26 cellular contexts compared by ENCODE assay signal in the genomic region with DNA sequence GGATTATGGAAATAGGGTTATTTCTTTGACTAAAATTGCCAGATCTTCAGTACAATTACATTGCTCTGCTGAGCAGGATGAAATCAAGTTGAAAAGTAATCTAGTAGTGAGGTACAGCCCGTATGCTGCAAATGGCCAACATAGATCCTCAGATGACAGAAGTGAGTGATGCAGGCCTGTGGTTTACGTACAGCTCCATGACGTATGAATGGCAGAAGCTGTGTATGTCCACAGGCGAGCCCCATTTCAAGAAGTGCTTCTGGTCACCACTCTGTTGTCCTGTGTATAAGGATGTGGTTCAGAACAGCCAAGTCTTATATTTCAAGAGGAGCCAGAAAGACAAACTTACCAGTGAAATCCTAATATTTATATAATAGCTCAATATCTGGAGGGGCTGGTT. TPM values are rescaled to one million over a fixed set of nuclear protein-coding genes. Genes with fewer than 3 reads are reported as not detected.
A peak's percentile ranks its signal among the peaks of the same experiment; 100 is the strongest.
DNase-seq lines count a peak whose midpoint lies in the region; ATAC-seq, FAIRE-seq and TF ChIP-seq lines count a peak whose summit lies in the region.
"Had no signal": no experiment of that assay in that cellular context is flagged by ENCODE, and none has a peak within 500 bp of the region (broad histone marks: within the 10 kb centered on the region; RNA-seq: fewer than 3 reads in every experiment).

No MANE protein-coding gene starts in this region.

- no peaks in the 10 kb centered on the region for H3K27me3 Mint-ChIP-seq in IgD-negative memory B cell
- H3K27me3 Mint-ChIP-seq in stimulated activated memory B cell treated with anti-CD40 and anti-IgM and Interleukin-4, amounts not matched to agents 10 μg/mL and 1 μg/mL and 100 μg/mL, for 72 hours, result no peaks in the 10 kb centered on the region
- H3K27me3 Mint-ChIP-seq: CD8-positive, alpha-beta memory T cell had no signal

- H3K4me3 Mint-ChIP-seq in IgD-negative memory B cell, result peak overlapping the region in 2 of 4 donors; percentile 2 to 69
- H3K4me3 Mint-ChIP-seq in stimulated activated memory B cell treated with anti-CD40 and anti-IgM and Interleukin-4, amounts not matched to agents 10 μg/mL and 1 μg/mL and 100 μg/mL, for 72 hours, result no peak overlapping the region
- H3K4me3 Mint-ChIP-seq: CD8-positive, alpha-beta memory T cell had no signal

- H3K36me3 ChIP-seq in GM12878 (ENCODE audit: control insufficient read depth in 2 of 2, insufficient read depth in 2 of 2, low read length in 1 of 2), result peaks cover 2 to 8% of the 10 kb centered on the region in 2 experiments; a peak in 3 of 4 replicates
- H3K36me3 ChIP-seq: BLaER1 had no signal

- 67% methylated on average over 4 of the region's 4 CpGs for WGBS in GM12878 (ENCODE audit: insufficient coverage, insufficient replicate concordance, low lambda C conversion rate, missing lambda C conversion rate)

- peaks cover 93% of the 10 kb centered on the region for H3K79me2 ChIP-seq in GM12878 (ENCODE audit: control insufficient read depth, insufficient read depth, low read length)

- POLR2A ChIA-PET in GM12878 (lab: Charles Lee), result interaction anchor here (0.8 to 9.5 kb wide), 15 partner anchors 9 to 174 kb away, joined by 3 to 144 read pairs (median 8); a partner anchor contains a TSS

- no peak overlapping the region for H3K4me3 ChIP-seq in GM12878
- H3K4me3 ChIP-seq: BLaER1, PC-9 had no signal

- TF ChIP-seq RAD21 in GM12878 (IDR thresholded peaks at IDR 0.05; ENCODE audit: insufficient read depth, low read depth, low read length), result no peak

- H3K27ac Mint-ChIP-seq in IgD-negative memory B cell, result peak overlapping the region in 2 of 3 donors; percentile 19 to 80
- peak overlapping the region; percentile 5 for H3K27ac Mint-ChIP-seq in stimulated activated memory B cell treated with anti-CD40 and anti-IgM and Interleukin-4, amounts not matched to agents 10 μg/mL and 1 μg/mL and 100 μg/mL, for 72 hours
- H3K27ac Mint-ChIP-seq: CD8-positive, alpha-beta memory T cell had no signal

- intact Hi-C loops in GM12878 (cut with micrococcal nuclease; ENCODE audit: unreplicated experiment), result no loop called here

- H3K9ac ChIP-seq in GM12878 (ENCODE audit: control insufficient read depth, insufficient read depth, low read length), result no peak overlapping the region
- H3K9ac ChIP-seq: BLaER1, KMS-11, SK-N-SH had no signal

- H2AFZ ChIP-seq in GM12878 (ENCODE audit: control insufficient read depth, low read depth, low read length), result no peak overlapping the region
- H2AFZ ChIP-seq: PC-9 had no signal

- peak overlapping the region; percentile 3; the same call in 1 of the 2 replicates for H3K27ac ChIP-seq in GM12878 (ENCODE audit: control insufficient read depth, insufficient read depth)
- H3K27ac ChIP-seq: BLaER1, HL-60, KMS-11, PC-9 had no signal

- no peak for FAIRE-seq in GM12878 (lab: Jason Lieb, UNC)
- FAIRE-seq: G401.6, H54 had no signal

- SMC1A ChIA-PET in GM12878 (lab: Charles Lee; ENCODE audit: uncharacterized antibody, unreplicated experiment), result interaction anchor here (0.9 to 22.2 kb wide), 15 partner anchors 10 to 255 kb away, joined by 3 to 394 read pairs (median 52); a partner anchor contains a TSS

- H3K9me3 Mint-ChIP-seq in IgD-negative memory B cell, result no peaks in the 10 kb centered on the region
- no peaks in the 10 kb centered on the region for H3K9me3 Mint-ChIP-seq in stimulated activated memory B cell treated with anti-CD40 and anti-IgM and Interleukin-4, amounts not matched to agents 10 μg/mL and 1 μg/mL and 100 μg/mL, for 72 hours
- H3K9me3 Mint-ChIP-seq: CD8-positive, alpha-beta memory T cell had no signal

- TF ChIP-seq EP300 in GM12878 (IDR thresholded peaks at IDR 0.05; ENCODE audit: borderline replicate concordance in 1 of 2, control insufficient read depth in 1 of 2, low read depth in 2 of 2, low read length in 2 of 2), result no peak

- ATAC-seq in GM12878 (peak; percentile 8), HG02970 (IDR thresholded peaks at IDR 0.05; ENCODE audit: low FRiP score, unreplicated experiment) (no peak), GM21423 (IDR thresholded peaks at IDR 0.05; ENCODE audit: unreplicated experiment) (no peak)
- ATAC-seq in stimulated activated memory B cell treated with anti-CD40 and anti-IgM and Interleukin-4, amounts not matched to agents 10 μg/mL and 1 μg/mL and 100 μg/mL, for 72 hours, result no peak

- RAD21 ChIA-PET in GM12878 (lab: Charles Lee; ENCODE audit: unreplicated experiment), result interaction anchor here (0.6 to 7.1 kb wide), 16 partner anchors 9 to 239 kb away, joined by 3 to 138 read pairs (median 16); a partner anchor contains a TSS

- TF ChIP-seq POLR2A in GM12878 (IDR thresholded peaks at IDR 0.05; ENCODE audit: low read depth, low read length), result no peak

- no TSS peak for BruUV-seq in GM12878 (replicated peaks; lab: Mats Ljungman, UMichigan)

- H3K4me1 Mint-ChIP-seq in IgD-negative memory B cell, result peaks cover 40 to 54% (median 51%) of the 10 kb centered on the region in 3 donors
- H3K4me1 Mint-ChIP-seq in stimulated activated memory B cell treated with anti-CD40 and anti-IgM and Interleukin-4, amounts not matched to agents 10 μg/mL and 1 μg/mL and 100 μg/mL, for 72 hours, result peaks cover 55% of the 10 kb centered on the region

- no peaks in the 10 kb centered on the region; the same call in 2 of the 3 replicates for H3K9me3 ChIP-seq in GM12878 (replicated peaks; ENCODE audit: control insufficient read depth, insufficient read depth, low read length)
- H3K9me3 ChIP-seq: BLaER1, SK-N-SH had no signal

- peak overlapping the region; percentile 73 for H3K4me2 ChIP-seq in GM12878 (ENCODE audit: control insufficient read depth, insufficient read depth)
- H3K4me2 ChIP-seq: BLaER1, KMS-11, PC-9, SK-N-SH had no signal

- DNase-seq in CD1c-positive myeloid dendritic cell (ENCODE audit: extremely low spot score), result peak; percentile 81
- no peak for DNase-seq in GM12878 (ENCODE audit: low read depth, low spot score)
- DNase-seq in activated naive CD4-positive, alpha-beta T cell treated with anti-CD3 and anti-CD28 coated beads, Interleukin-2, amount 50 U/mL, for 16 hours, result no peak
- DNase-seq: Calu3; CD8-positive, alpha-beta memory T cell; DMS153; NCI-H1417; NCI-H1694 treated with DMSO at 0.1 percent for 48 hours; NCI-H2081 treated with DMSO at 0.1 percent for 48 hours; NCI-H446; NCI-H526; PC-9; SHP77 treated with DMSO at 0.1 percent for 48 hours; SK-N-SH had no signal

- in situ Hi-C loops in GM12878 (cut with MboI), result no loop called here

- CTCF ChIA-PET in GM12878 (lab: Yijun Ruan, JAX), result interaction anchor here (0.6 to 6.3 kb wide), 21 partner anchors 9 to 518 kb away, joined by 3 to 49 read pairs (median 5); a partner anchor contains a TSS

- no peak for TF ChIP-seq CTCF in GM12878 (IDR thresholded peaks at IDR 0.05 in 2 of 3, conservative IDR thresholded peaks at IDR 0.05 in 1 of 3; ENCODE audit: control insufficient read depth in 2 of 3, extremely low read depth in 1 of 3, insufficient read depth in 1 of 3, low read depth in 3 of 3, low read length in 3 of 3)

- no peaks in the 10 kb centered on the region for H3K27me3 ChIP-seq in GM12878 (replicated peaks in 1 of 2; ENCODE audit: control insufficient read depth in 2 of 2, insufficient read depth in 2 of 2, low read length in 1 of 2)
- H3K27me3 ChIP-seq: BLaER1 had no signal

- H3K36me3 Mint-ChIP-seq in IgD-negative memory B cell, result peaks cover 16% of the 10 kb centered on the region
- H3K36me3 Mint-ChIP-seq in stimulated activated memory B cell treated with anti-CD40 and anti-IgM and Interleukin-4, amounts not matched to agents 10 μg/mL and 1 μg/mL and 100 μg/mL, for 72 hours, result peaks cover under 1% of the 10 kb centered on the region
- H3K36me3 Mint-ChIP-seq: CD8-positive, alpha-beta memory T cell had no signal

- peaks cover 36% of the 10 kb centered on the region for H3K4me1 ChIP-seq in GM12878 (ENCODE audit: control insufficient read depth, insufficient read depth, low read length)

- H4K20me1 ChIP-seq in GM12878 (ENCODE audit: control insufficient read depth, insufficient read depth), result no peaks in the 10 kb centered on the region
- H4K20me1 ChIP-seq: BLaER1 had no signal

RNA-seq across cellular contexts. Expression of a gene that starts 9.2 kb away (rescaled TPM):
- polyA plus RNA-seq in IgD-negative memory B cell (85.1 TPM), GM12878 (2011; rRNA removed) (100 and 126 TPM in 2 replicates), GM12878 (2014; fragmentation: Illumina TruSeq; extraction: Trizol) (75.1 and 112 TPM in 2 replicates), GM12878 (2014; fragmentation: Nextera tagmentation; extraction: Ambion mirVana) (10 to 100 TPM; 68.0 to 79.5 TPM), GM12878 (2014; rRNA removed) (40.6 and 50.0 TPM in 2 replicates), GM12878 (2016; fragmentation: Nextera tagmentation; extraction: Ambion mirVana) (10 to 100 TPM; 48.5 to 53.5 TPM)
- 126 and 130 TPM in 2 replicates for total RNA-seq in GM12878 (2013; cell fraction: nucleolus; rRNA removed)
- total RNA-seq in GM12878 (2014; rRNA removed) (40.9 and 50.5 TPM in 2 replicates), GM12878 (2014; rRNA removed; fragmentation: Illumina TruSeq; extraction: Trizol) (57.6 and 58.8 TPM in 2 replicates), GM12878 (2021) (41.9 and 49.8 TPM in 2 replicates)
- 18.9 TPM for polyA plus RNA-seq in GM12878 (2011; ENCODE audit: low read depth)
- 49.2 and 59.8 TPM in 2 replicates for polyA plus RNA-seq in GM12878 (2011; cell fraction: cytosol; rRNA removed)
- polyA plus RNA-seq in GM12878 (2011; cell fraction: nucleus; rRNA removed), result 32.9 and 37.0 TPM in 2 replicates
- 18.5 and 26.0 TPM in 2 replicates for polyA plus RNA-seq in GM12878 (2012)
- polyA minus RNA-seq in GM12878 (2011; rRNA and poly(A)+ RNA removed), result 63.2 and 76.4 TPM in 2 replicates
- polyA minus RNA-seq in GM12878 (2011; cell fraction: cytosol; rRNA and poly(A)+ RNA removed), result 14.0 and 20.2 TPM in 2 replicates
- 45.3 and 52.9 TPM in 2 replicates for polyA minus RNA-seq in GM12878 (2011; cell fraction: nucleus; rRNA and poly(A)+ RNA removed)
- total RNA-seq: Calu3, HT-29, M059J, PC-9 had no signal
- polyA plus RNA-seq: CD8-positive, alpha-beta memory T cell; SK-N-SH had no signal

RNA-seq across cellular contexts. Expression of a gene that starts 42.3 kb away (rescaled TPM):
- 4.0 TPM for polyA plus RNA-seq in IgD-negative memory B cell
- 20.8 and 24.7 TPM in 2 replicates for total RNA-seq in GM12878 (2013; cell fraction: nucleolus; rRNA removed)
- total RNA-seq in GM12878 (2014; rRNA removed), result 8.4 and 9.7 TPM in 2 replicates
- total RNA-seq in GM12878 (2014; rRNA removed; fragmentation: Illumina TruSeq; extraction: Trizol), result 5.1 and 5.3 TPM in 2 replicates
- total RNA-seq in GM12878 (2021), result 7.4 and 7.8 TPM in 2 replicates
- 2.3 TPM for polyA plus RNA-seq in GM12878 (2011; ENCODE audit: low read depth)
- 12.0 and 12.4 TPM in 2 replicates for polyA plus RNA-seq in GM12878 (2011; rRNA removed)
- polyA plus RNA-seq in GM12878 (2011; cell fraction: cytosol; rRNA removed), result 15.0 and 17.7 TPM in 2 replicates
- 12.5 and 16.8 TPM in 2 replicates for polyA plus RNA-seq in GM12878 (2011; cell fraction: nucleus; rRNA removed)
- 4.5 and 7.5 TPM in 2 replicates for polyA plus RNA-seq in GM12878 (2012)
- polyA plus RNA-seq in GM12878 (2014; fragmentation: Illumina TruSeq; extraction: Trizol), result 5.6 and 6.2 TPM in 2 replicates
- 1 to 10 TPM; 1.3 to 1.8 TPM for polyA plus RNA-seq in GM12878 (2014; fragmentation: Nextera tagmentation; extraction: Ambion mirVana)
- 7.9 and 8.2 TPM in 2 replicates for polyA plus RNA-seq in GM12878 (2014; rRNA removed)
- polyA plus RNA-seq in GM12878 (2016; fragmentation: Nextera tagmentation; extraction: Ambion mirVana), result 1 to 10 TPM; 6.6 to 7.5 TPM
- 45.2 and 60.4 TPM in 2 replicates for polyA minus RNA-seq in GM12878 (2011; rRNA and poly(A)+ RNA removed)
- polyA minus RNA-seq in GM12878 (2011; cell fraction: cytosol; rRNA and poly(A)+ RNA removed), result 9.6 and 15.1 TPM in 2 replicates
- 20.7 and 37.2 TPM in 2 replicates for polyA minus RNA-seq in GM12878 (2011; cell fraction: nucleus; rRNA and poly(A)+ RNA removed)
- total RNA-seq: CD8-positive, alpha-beta memory T cell; Daoy; M059J had no signal
- polyA plus RNA-seq: CD8-positive, alpha-beta memory T cell had no signal
